8 cellular contexts compared by ENCODE assay signal in genomic region chr18:58781627-58782194, GRCh38.
DNase-seq lines count a peak whose midpoint lies in the region; ATAC-seq, FAIRE-seq and TF ChIP-seq lines count a peak whose summit lies in the region.

No MANE protein-coding gene starts in this region.

- peak; percentile 98 for FAIRE-seq in GM12892 (lab: Jason Lieb, UNC)

- ATAC-seq in HG03097 (IDR thresholded peaks at IDR 0.05; ENCODE audit: low FRiP score, unreplicated experiment) (peak; percentile 57), GM18505 (IDR thresholded peaks at IDR 0.05; ENCODE audit: unreplicated experiment) (no peak)
- peak; percentile 79 for ATAC-seq in activated CD4-positive, CD25-positive, alpha-beta regulatory T cell treated with anti-CD3 and anti-CD28 coated beads, Interleukin-2, amount 50 U/mL, for 24 hours
- ATAC-seq in central memory CD8-positive, alpha-beta T cell (replicated peaks; ENCODE audit: extremely low read depth, poor library complexity, severe bottlenecking): peak; percentile 72

- no peak for TF ChIP-seq POLR2A in GM12892 (IDR thresholded peaks at IDR 0.05; ENCODE audit: low read depth, low read length)
- TF ChIP-seq POLR2A in GM18505 (IDR thresholded peaks at IDR 0.05; ENCODE audit: borderline replicate concordance, extremely low read depth, insufficient read depth, insufficient read length): no peak

- H3K9me3 Mint-ChIP-seq in central memory CD8-positive, alpha-beta T cell: no peaks in the 10 kb centered on the region

- no peaks in the 10 kb centered on the region for H3K36me3 Mint-ChIP-seq in central memory CD8-positive, alpha-beta T cell (ENCODE audit: insufficient read depth)

- peak; percentile 50 for DNase-seq in GM12892 (ENCODE audit: insufficient read length)
- DNase-seq in NCI-H446 (lab: John Stamatoyannopoulos, UW): peak; percentile 61 to 84
- DNase-seq in central memory CD8-positive, alpha-beta T cell (ENCODE audit: low spot score in 2 of 2): peak; percentile 35 to 56
- peak; percentile 81 for DNase-seq in kidney tubule cell (ENCODE audit: low spot score)
- DNase-seq in stimulated activated CD4-positive, alpha-beta T cell treated with anti-CD3 and anti-CD28 coated beads, Interleukin-4, amount 100 ng/mL, for 1 hour: peak; percentile 63

- no peak overlapping the region for H3K4me3 Mint-ChIP-seq in central memory CD8-positive, alpha-beta T cell

- H3K27ac Mint-ChIP-seq in central memory CD8-positive, alpha-beta T cell (ENCODE audit: low read depth): no peak overlapping the region

- H3K27me3 Mint-ChIP-seq in central memory CD8-positive, alpha-beta T cell: no peaks in the 10 kb centered on the region

- H3K4me1 Mint-ChIP-seq in central memory CD8-positive, alpha-beta T cell: no peaks in the 10 kb centered on the region
